ENCODE assay signal across 1 cellular context in genomic region chr10:4057725-4058513, GRCh38.
TF ChIP-seq lines count a peak whose summit lies in the region.

No MANE protein-coding gene starts in this region.

TF ChIP-seq in HCT116, 20 proteins besides CTCF, POLR2A, EP300 and RAD21 (continued from another document):
- no peak for TF ChIP-seq REST (IDR thresholded peaks at IDR 0.05; ENCODE audit: low read depth)
- no peak for TF ChIP-seq SRF (IDR thresholded peaks at IDR 0.05; ENCODE audit: low read depth)
- no peak for TF ChIP-seq MAX (IDR thresholded peaks at IDR 0.05)
- TF ChIP-seq EZH2phosphoT487 (IDR thresholded peaks at IDR 0.05; ENCODE audit: borderline replicate concordance): no peak
- TF ChIP-seq JUND (IDR thresholded peaks at IDR 0.05): no peak
- TF ChIP-seq POLR2AphosphoS5 (IDR thresholded peaks at IDR 0.05; ENCODE audit: low read depth, low read length): no peak
- no peak for TF ChIP-seq CBX3 (IDR thresholded peaks at IDR 0.05; ENCODE audit: low read depth)
- no peak for TF ChIP-seq CEBPB (IDR thresholded peaks at IDR 0.05; ENCODE audit: low read depth)
- TF ChIP-seq ATF3 (IDR thresholded peaks at IDR 0.05): no peak
TF ChIP-seq in HCT116: peak in this region for 0.
